ENCODE assay signal across 1 cellular context in genomic region chr1:81428998-81429397, GRCh38.
TF ChIP-seq lines count a peak whose summit lies in the region.

No MANE protein-coding gene starts in this region.

TF ChIP-seq in H1, 55 proteins besides CTCF, POLR2A, EP300 and RAD21:
- TF ChIP-seq CREB1 (IDR thresholded peaks at IDR 0.05) (no peak), FOSL1 (IDR thresholded peaks at IDR 0.05; ENCODE audit: insufficient read depth, low read depth, low read length) (no peak), RFX5 (IDR thresholded peaks at IDR 0.05; ENCODE audit: borderline replicate concordance, low read depth, low read length) (no peak), HDAC6 (IDR thresholded peaks at IDR 0.05; ENCODE audit: low read depth, low read length) (no peak), RBBP5 (IDR thresholded peaks at IDR 0.05; ENCODE audit: borderline replicate concordance, low read depth, low read length) (no peak), ASH2L (IDR thresholded peaks at IDR 0.05; ENCODE audit: low read length) (no peak), MAFK (IDR thresholded peaks at IDR 0.05; ENCODE audit: low read depth, low read length) (no peak), ATF2 (IDR thresholded peaks at IDR 0.05; ENCODE audit: low read length) (no peak), SIRT6 (IDR thresholded peaks at IDR 0.05; ENCODE audit: low read length) (no peak), HDAC2 (IDR thresholded peaks at IDR 0.05; ENCODE audit: borderline replicate concordance in 1 of 2, low read depth in 2 of 2, low read length in 2 of 2) (no peak), ATF3 (IDR thresholded peaks at IDR 0.05; ENCODE audit: insufficient read depth, low read depth, low read length) (no peak), POLR2AphosphoS5 (IDR thresholded peaks at IDR 0.05; ENCODE audit: low read depth, low read length) (no peak)
TF ChIP-seq in H1: peak in this region for 0.
